ENCODE assay signal across 8 cellular contexts in genomic region chr1:187928288-187928687, GRCh38.
DNase-seq lines count a peak whose midpoint lies in the region; ATAC-seq and TF ChIP-seq lines count a peak whose summit lies in the region.

No MANE protein-coding gene starts in this region.

- H3K36me3 ChIP-seq in HUES48 (ENCODE audit: control insufficient read depth, insufficient read depth, low read length) = no peaks in the 10 kb centered on the region
- H3K36me3 ChIP-seq in CD8-positive, alpha-beta memory T cell (ENCODE audit: insufficient read depth, low read length) = no peaks in the 10 kb centered on the region

- H3K9me3 ChIP-seq in HUES48 (ENCODE audit: control insufficient read depth, insufficient read depth, low read length) = no peaks in the 10 kb centered on the region
- no peaks in the 10 kb centered on the region for H3K9me3 ChIP-seq in CD8-positive, alpha-beta memory T cell (ENCODE audit: low read length)

- CTCF ChIA-PET in CD8-positive, alpha-beta memory T cell (lab: Charles Lee) = no interaction called here

- ATAC-seq in GM18870 (IDR thresholded peaks at IDR 0.05; ENCODE audit: unreplicated experiment) = peak; percentile 85
- ATAC-seq in GM19397 (IDR thresholded peaks at IDR 0.05; ENCODE audit: unreplicated experiment) = no peak

- H3K4me1 ChIP-seq in HUES48 (ENCODE audit: control insufficient read depth, insufficient read depth, low read length) = peaks cover 21% of the 10 kb centered on the region
- no peaks in the 10 kb centered on the region for H3K4me1 ChIP-seq in CD8-positive, alpha-beta memory T cell (ENCODE audit: insufficient read depth, low read length)

- H3K27ac Mint-ChIP-seq in osteocyte (ENCODE audit: unreplicated experiment) = no peak overlapping the region
- no peak overlapping the region for H3K27ac Mint-ChIP-seq in CD8-positive, alpha-beta memory T cell

- H3K4me3 ChIP-seq in HUES48 (ENCODE audit: low read depth, low read length) (no peak overlapping the region), choroid plexus epithelial cell (ENCODE audit: low read depth, low read length) (no peak overlapping the region)
- H3K4me3 ChIP-seq in CD8-positive, alpha-beta memory T cell (ENCODE audit: low read length) = no peak overlapping the region

- H3K27ac ChIP-seq in HUES48 (ENCODE audit: low read depth, low read length) = peak overlapping the region; percentile 4
- no peak overlapping the region for H3K27ac ChIP-seq in CD8-positive, alpha-beta memory T cell (ENCODE audit: low read depth, low read length)

- peak; percentile 87 for TF ChIP-seq CTCF in choroid plexus epithelial cell (conservative IDR thresholded peaks at IDR 0.05; ENCODE audit: low read depth, low read length)
- peak; percentile 73 for TF ChIP-seq CTCF in osteocyte (IDR thresholded peaks at IDR 0.05)

- H3K36me3 Mint-ChIP-seq in osteocyte (ENCODE audit: unreplicated experiment) = no peaks in the 10 kb centered on the region
- no peaks in the 10 kb centered on the region for H3K36me3 Mint-ChIP-seq in CD8-positive, alpha-beta memory T cell

- no peak overlapping the region for H3K9ac ChIP-seq in HUES48 (ENCODE audit: low read depth, low read length)

- no peaks in the 10 kb centered on the region for H3K9me3 Mint-ChIP-seq in osteocyte (ENCODE audit: unreplicated experiment)
- H3K9me3 Mint-ChIP-seq in CD8-positive, alpha-beta memory T cell = peaks cover 0 to 27% (median 8%) of the 10 kb centered on the region in 5 donors

- no peak overlapping the region for H3K4me3 Mint-ChIP-seq in osteocyte (ENCODE audit: unreplicated experiment)
- H3K4me3 Mint-ChIP-seq in CD8-positive, alpha-beta memory T cell = no peak overlapping the region

- POLR2A ChIA-PET in CD8-positive, alpha-beta memory T cell (lab: Charles Lee) = no interaction called here

- no peaks in the 10 kb centered on the region for H3K27me3 Mint-ChIP-seq in osteocyte (ENCODE audit: unreplicated experiment)
- no peaks in the 10 kb centered on the region for H3K27me3 Mint-ChIP-seq in CD8-positive, alpha-beta memory T cell

- no peaks in the 10 kb centered on the region for H3K27me3 ChIP-seq in HUES48 (ENCODE audit: control insufficient read depth, insufficient read depth, low read length)
- no peaks in the 10 kb centered on the region for H3K27me3 ChIP-seq in CD8-positive, alpha-beta memory T cell (ENCODE audit: insufficient read depth, low read length, poor library complexity, severe bottlenecking)

- DNase-seq in choroid plexus epithelial cell (ENCODE audit: low read depth) (peak; percentile 73), osteocyte (ENCODE audit: extremely low spot score, unreplicated experiment) (no peak), NCI-H1092 treated with DMSO at 0.1 percent for 48 hours (lab: John Stamatoyannopoulos, UW) (no peak)
- DNase-seq in stimulated activated CD8-positive, alpha-beta memory T cell treated with anti-CD3 and anti-CD28 coated beads, Interleukin-4, amount 100 ng/mL, for 48 hours = no peak
- DNase-seq in CD8-positive, alpha-beta memory T cell = no peak

- H3K4me1 Mint-ChIP-seq in osteocyte (ENCODE audit: unreplicated experiment) = peaks cover 9% of the 10 kb centered on the region
- H3K4me1 Mint-ChIP-seq in CD8-positive, alpha-beta memory T cell = peaks cover 0 to 4% (median 0%) of the 10 kb centered on the region in 3 donors
